Comparison of ENCODE assay signal across 12 cellular contexts in genomic region chr6:33613794-33614166, GRCh38. TPM values are rescaled to one million over a fixed set of nuclear protein-coding genes. Genes with fewer than 3 reads are reported as not detected.
A peak's percentile ranks its signal among the peaks of the same experiment; 100 is the strongest.
DNase-seq lines count a peak whose midpoint lies in the region; ATAC-seq, FAIRE-seq and TF ChIP-seq lines count a peak whose summit lies in the region.
"Had no signal": no experiment of that assay in that cellular context is flagged by ENCODE, and none has a peak within 500 bp of the region (broad histone marks: within the 10 kb centered on the region; RNA-seq: fewer than 3 reads in every experiment).

No MANE protein-coding gene starts in this region.

- H3K9me3 Mint-ChIP-seq in CD8-positive, alpha-beta T cell: no peaks in the 10 kb centered on the region
- H3K9me3 Mint-ChIP-seq: activated naive CD8-positive, alpha-beta T cell treated with anti-CD3 and anti-CD28 coated beads for 36 hours had no signal

- no peak for TF ChIP-seq RAD21 in H1 (IDR thresholded peaks at IDR 0.05 in 1 of 2, conservative IDR thresholded peaks at IDR 0.05 in 1 of 2; ENCODE audit: low read depth in 2 of 2, low read length in 2 of 2)

- H3K27ac ChIP-seq in BLaER1: no peak overlapping the region
- peak overlapping the region; percentile 29; the same call in 1 of the 2 replicates for H3K27ac ChIP-seq in Panc1 (ENCODE audit: low read length)
- no peak overlapping the region for H3K27ac ChIP-seq in H1 (ENCODE audit: low read depth, low read length)
- no peak overlapping the region for H3K27ac ChIP-seq in CD8-positive, alpha-beta T cell (ENCODE audit: low read depth, low read length)
- H3K27ac ChIP-seq in uterus: no peak overlapping the region

- no peak for TF ChIP-seq EP300 in H1 (IDR thresholded peaks at IDR 0.05; ENCODE audit: borderline replicate concordance in 1 of 2, low read depth in 2 of 2, low read length in 2 of 2)

- H3K4me1 ChIP-seq in BLaER1: peaks cover 68% of the 10 kb centered on the region
- peaks cover 30% of the 10 kb centered on the region for H3K4me1 ChIP-seq in Panc1 (ENCODE audit: control insufficient read depth, insufficient read depth, low read length)
- H3K4me1 ChIP-seq in H1 (replicated peaks in 1 of 4; ENCODE audit: control insufficient read depth in 3 of 4, insufficient read depth in 4 of 4, low read length in 3 of 4): peaks cover 6 to 25% (median 19%) of the 10 kb centered on the region in 4 experiments
- peaks cover 8% of the 10 kb centered on the region for H3K4me1 ChIP-seq in CD8-positive, alpha-beta T cell (ENCODE audit: insufficient read depth, low read length)
- peaks cover 6 to 16% of the 10 kb centered on the region in 2 donors for H3K4me1 ChIP-seq in uterus

- H3K56ac ChIP-seq in H1 (replicated peaks; ENCODE audit: insufficient read length, low read depth, low read length): no peak overlapping the region

- CTCF ChIA-PET in Panc1 (lab: Charles Lee): no interaction called here
- CTCF ChIA-PET in H1 (lab: Charles Lee; ENCODE audit: partially characterized antibody): interaction anchor here (0.5 to 4.7 kb wide), 7 partner anchors 10 to 155 kb away, joined by 3 to 28 read pairs (median 7); no protein-coding TSS in a partner anchor
- CTCF ChIA-PET in CD8-positive, alpha-beta T cell (lab: Charles Lee): interaction anchor here (0.9 to 2.1 kb wide), 3 partner anchors 16 to 27 kb away, joined by 3 to 9 read pairs (median 6); no protein-coding TSS in a partner anchor

- H3K79me2 ChIP-seq in H1 (ENCODE audit: control insufficient read depth in 1 of 2, insufficient read depth in 2 of 2, low read length in 2 of 2): no peaks in the 10 kb centered on the region

- POLR2A ChIA-PET in Panc1 (lab: Charles Lee): no interaction called here
- POLR2A ChIA-PET in H1 (lab: Charles Lee; ENCODE audit: partially characterized antibody): interaction anchor here (0.6 kb wide), 1 partner anchor 77 kb away, joined by 3 read pairs; no protein-coding TSS in a partner anchor
- POLR2A ChIA-PET in CD8-positive, alpha-beta T cell (lab: Charles Lee): no interaction called here

- H2BK12ac ChIP-seq in H1 (ENCODE audit: low read depth, low read length): peak overlapping the region; percentile 75; the same call in 1 of the 2 replicates

- H2BK120ac ChIP-seq in H1 (replicated peaks; ENCODE audit: low read depth, low read length): no peak overlapping the region

- no peak overlapping the region for H3K27ac Mint-ChIP-seq in CD8-positive, alpha-beta T cell
- H3K27ac Mint-ChIP-seq: activated naive CD8-positive, alpha-beta T cell treated with anti-CD3 and anti-CD28 coated beads for 36 hours had no signal

- H3K14ac ChIP-seq in H1 (ENCODE audit: insufficient read length): no peak overlapping the region

- no peak overlapping the region for H3K4me3 ChIP-seq in BLaER1
- H3K4me3 ChIP-seq in Panc1 (ENCODE audit: low read depth in 2 of 2, low read length in 2 of 2): no peak overlapping the region
- H3K4me3 ChIP-seq in H1 (ENCODE audit: extremely low read depth in 1 of 4, insufficient read depth in 2 of 4, low read depth in 3 of 4, low read length in 4 of 4): no peak overlapping the region
- H3K4me3 ChIP-seq in CD8-positive, alpha-beta T cell (ENCODE audit: low read depth, low read length): no peak overlapping the region
- H3K4me3 ChIP-seq in uterus: no peak overlapping the region

- no TSS peak for BruUV-seq in Panc1 (replicated peaks; lab: Mats Ljungman, UMichigan)

- intact Hi-C loops in Panc1 (cut with micrococcal nuclease; ENCODE audit: unreplicated experiment) (no loop called here), uterus (cut with DNase I; ENCODE audit: low total_unique reads) (no loop called here)
- intact Hi-C loops in CD8-positive, alpha-beta T cell (cut with DNase I, micrococcal nuclease): no loop called here

- no peak overlapping the region for H4K91ac ChIP-seq in H1 (replicated peaks; ENCODE audit: insufficient read length, low read length)

- WGBS in H1 (ENCODE audit: extremely low coverage in 1 of 2, insufficient coverage in 1 of 2, insufficient read length in 1 of 2, insufficient replicate concordance in 2 of 2, low coverage in 1 of 2, low lambda C conversion rate in 2 of 2, missing lambda C conversion rate in 1 of 2), 2 experiments: 93% methylated on average over 9 of the region's 10 CpGs; no CpG with 5 or more reads in 1 of the 2 experiments

- H2BK5ac ChIP-seq in H1 (ENCODE audit: low read depth, low read length): no peak overlapping the region

- peak overlapping the region; percentile 81; the same call in 1 of the 2 replicates for H2BK15ac ChIP-seq in H1 (ENCODE audit: low read length)

- ATAC-seq in Panc1 (peak; percentile 56), omental fat pad (ENCODE audit: low FRiP score) (peak; percentile 39), HG02623 (IDR thresholded peaks at IDR 0.05; ENCODE audit: unreplicated experiment) (no peak)
- ATAC-seq in CD8-positive, alpha-beta T cell: no peak

- H3K4ac ChIP-seq in H1 (replicated peaks; ENCODE audit: insufficient read length, low read depth, low read length): no peak overlapping the region

- no peaks in the 10 kb centered on the region for H3K36me3 ChIP-seq in BLaER1
- no peaks in the 10 kb centered on the region for H3K36me3 ChIP-seq in Panc1 (ENCODE audit: control insufficient read depth, insufficient read depth, low read length)
- no peaks in the 10 kb centered on the region for H3K36me3 ChIP-seq in H1 (ENCODE audit: control insufficient read depth in 2 of 4, insufficient read depth in 4 of 4, low read length in 3 of 4)
- H3K36me3 ChIP-seq in CD8-positive, alpha-beta T cell (ENCODE audit: insufficient read depth, low read length): no peaks in the 10 kb centered on the region
- no peaks in the 10 kb centered on the region for H3K36me3 ChIP-seq in uterus

- 0 out of 2 replicates have a peak overlapping the region, but pooled peaks have one; percentile 72 for H2BK20ac ChIP-seq in H1 (ENCODE audit: low read length)

- no peak overlapping the region for H3K18ac ChIP-seq in H1 (ENCODE audit: extremely low read depth, low read length)

- FAIRE-seq in H1 (lab: Jason Lieb, UNC): no peak
- FAIRE-seq: endometrium had no signal

- no peaks in the 10 kb centered on the region for H3K27me3 Mint-ChIP-seq in CD8-positive, alpha-beta T cell (ENCODE audit: low read depth)
- H3K27me3 Mint-ChIP-seq: activated naive CD8-positive, alpha-beta T cell treated with anti-CD3 and anti-CD28 coated beads for 36 hours had no signal

- DNase-seq in Panc1 (ENCODE audit: low read depth, low spot score) (no peak), H1 (ENCODE audit: low read depth in 1 of 2, low spot score in 2 of 2) (no peak), omental fat pad (ENCODE audit: low spot score) (no peak), NCI-H2029 (lab: John Stamatoyannopoulos, UW) (no peak), uterus (no peak)
- DNase-seq in CD8-positive, alpha-beta T cell: no peak
- DNase-seq: activated naive CD8-positive, alpha-beta T cell treated with anti-CD3 and anti-CD28 coated beads for 36 hours; NCI-H187 treated with DMSO at 0.1 percent for 48 hours; occipital lobe had no signal

- H3K9ac ChIP-seq in BLaER1 (0 out of 2 replicates have a peak overlapping the region, but pooled peaks have one; percentile 10), H1 (replicated peaks in 1 of 4; ENCODE audit: extremely low read depth in 1 of 4, low read depth in 3 of 4, low read length in 3 of 4) (no peak overlapping the region)

- H3K9me3 ChIP-seq in BLaER1 (peaks cover 5% of the 10 kb centered on the region; the same call in 1 of the 2 replicates), Panc1 (ENCODE audit: control insufficient read depth, insufficient read depth, low read depth, low read length) (no peaks in the 10 kb centered on the region), H1 (ENCODE audit: insufficient read depth in 2 of 2, low read depth in 1 of 2, low read length in 1 of 2) (0 out of 4 replicates have a peak, but pooled peaks cover 0 to 2% of the 10 kb centered on the region in 2 experiments), uterus (no peaks in the 10 kb centered on the region)
- H3K9me3 ChIP-seq in CD8-positive, alpha-beta T cell (ENCODE audit: low read length): no peaks in the 10 kb centered on the region

- TF ChIP-seq POLR2A in H1 (IDR thresholded peaks at IDR 0.05; ENCODE audit: control extremely low read depth in 1 of 2, low read depth in 2 of 2, low read length in 2 of 2) (no peak), uterus (IDR thresholded peaks at IDR 0.05) (no peak)

- TF ChIP-seq CTCF in Panc1 (IDR thresholded peaks at IDR 0.05) (no peak), H1 (IDR thresholded peaks at IDR 0.05; ENCODE audit: control extremely low read depth in 1 of 3, insufficient read depth in 1 of 3, low read depth in 1 of 3, low read length in 3 of 3) (no peak), omental fat pad (IDR thresholded peaks at IDR 0.05) (no peak), uterus (IDR thresholded peaks at IDR 0.05) (no peak)
- TF ChIP-seq CTCF in CD8-positive, alpha-beta T cell (IDR thresholded peaks at IDR 0.05): no peak

- no peak overlapping the region for H4K5ac ChIP-seq in H1 (ENCODE audit: insufficient read length, low read depth, low read length)

- H3K36me3 Mint-ChIP-seq in CD8-positive, alpha-beta T cell: no peaks in the 10 kb centered on the region
- H3K36me3 Mint-ChIP-seq: activated naive CD8-positive, alpha-beta T cell treated with anti-CD3 and anti-CD28 coated beads for 36 hours had no signal

- H3K79me1 ChIP-seq in H1 (ENCODE audit: low read depth, low read length): no peaks in the 10 kb centered on the region

- no peaks in the 10 kb centered on the region for H3K27me3 ChIP-seq in BLaER1
- no peaks in the 10 kb centered on the region for H3K27me3 ChIP-seq in Panc1 (ENCODE audit: control insufficient read depth, insufficient read depth, low read length)
- H3K27me3 ChIP-seq in H1 (replicated peaks in 1 of 4; ENCODE audit: control insufficient read depth in 3 of 4, extremely low read depth in 1 of 4, insufficient read depth in 3 of 4, low read length in 3 of 4): 0 out of 7 replicates have a peak, but pooled peaks cover 0 to 2% (median 0%) of the 10 kb centered on the region in 4 experiments
- no peaks in the 10 kb centered on the region for H3K27me3 ChIP-seq in CD8-positive, alpha-beta T cell (ENCODE audit: insufficient read depth, low read length)
- no peaks in the 10 kb centered on the region for H3K27me3 ChIP-seq in uterus

- no peak overlapping the region for H3K4me2 ChIP-seq in BLaER1
- H3K4me2 ChIP-seq in H1 (ENCODE audit: insufficient read depth in 1 of 2, low read depth in 2 of 2, low read length in 2 of 2): no peak overlapping the region

- no peak overlapping the region for H2AFZ ChIP-seq in H1 (ENCODE audit: low read length)

- in situ Hi-C loops in Panc1 (cut with HindIII; ENCODE audit: low pct_unique_long_range_greater_than_20kb, low sequenced_read_pairs): no loop called here

- peak overlapping the region; percentile 3 for H4K8ac ChIP-seq in H1 (ENCODE audit: extremely low read depth, insufficient read depth, low read length)

- no peaks in the 10 kb centered on the region; the same call in 1 of the 2 replicates for H3K23me2 ChIP-seq in H1 (ENCODE audit: low read depth, low read length)

- no peak overlapping the region for H3K23ac ChIP-seq in H1 (ENCODE audit: insufficient read length)

- no peak overlapping the region for H3K4me3 Mint-ChIP-seq in CD8-positive, alpha-beta T cell
- H3K4me3 Mint-ChIP-seq: activated naive CD8-positive, alpha-beta T cell treated with anti-CD3 and anti-CD28 coated beads for 36 hours had no signal

- H4K20me1 ChIP-seq in BLaER1: no peaks in the 10 kb centered on the region
- no peaks in the 10 kb centered on the region for H4K20me1 ChIP-seq in H1 (replicated peaks in 1 of 2; ENCODE audit: control insufficient read depth in 1 of 2, insufficient read depth in 2 of 2, low read length in 2 of 2)

- peaks cover 18% of the 10 kb centered on the region for H3K4me1 Mint-ChIP-seq in CD8-positive, alpha-beta T cell (ENCODE audit: low read depth)

- no peak overlapping the region for H2AK5ac ChIP-seq in H1 (ENCODE audit: low read depth, low read length)

RNA-seq across cellular contexts. Expression of gene ITPR3, which starts 7.3 kb away (rescaled TPM):
- total RNA-seq in Panc1 (2021; ENCODE audit: unreplicated experiment) (65.8 TPM), omental fat pad (10 to 100 TPM; 25.7 to 62.0 (median 35.9) TPM), uterus (10 to 100 TPM; 11.2 to 27.6 (median 16.1) TPM)
- 58.9 TPM for polyA plus RNA-seq in Panc1 (2012; ENCODE audit: insufficient read length)
- 44.9 and 45.7 TPM in 2 replicates for total RNA-seq in H1 (2021; fragmentation: NEBNext Ultra II Directional; extraction: Animal tissue kit (Norgen Biotek cat#: 25700))
- polyA plus RNA-seq in H1 (2011; rRNA removed): 29.1 and 37.2 TPM in 2 replicates
- polyA plus RNA-seq in H1 (2011; cell fraction: cytosol; rRNA removed): 22.7 TPM
- 157 TPM for polyA plus RNA-seq in H1 (2011; cell fraction: nucleus; rRNA removed)
- polyA plus RNA-seq in H1 (2012, experiment 1 of 2): 22.4 to 35.2 TPM (median 31.8 TPM) in 4 replicates
- 11.9 TPM for polyA plus RNA-seq in H1 (2012, experiment 2 of 2)
- 24.7 TPM for polyA plus RNA-seq in H1 (2013, experiment 1 of 2)
- 23.5 TPM for polyA plus RNA-seq in H1 (2013, experiment 2 of 2)
- 45.6 and 48.9 TPM in 2 replicates for polyA minus RNA-seq in H1 (2011; rRNA and poly(A)+ RNA removed)
- 23.7 TPM for polyA minus RNA-seq in H1 (2011; cell fraction: cytosol; rRNA and poly(A)+ RNA removed)
- 42.2 TPM for polyA minus RNA-seq in H1 (2011; cell fraction: nucleus; rRNA and poly(A)+ RNA removed)
- 10 to 100 TPM; 39.5 to 40.1 TPM for total RNA-seq in CD8-positive, alpha-beta T cell

RNA-seq across cellular contexts. Expression of gene BAK1, which starts 33.7 kb away (rescaled TPM):
- total RNA-seq in Panc1 (2021; ENCODE audit: unreplicated experiment) (31.5 TPM), omental fat pad (10 to 100 TPM in 3 of 4 donors, 1 to 10 TPM in 1; 6.9 to 22.7 (median 10.9) TPM), uterus (10 to 100 TPM in 2 of 4 donors, 1 to 10 TPM in 1, under 1 TPM in 1; 0.88 to 15.3 (median 6.1) TPM)
- 36.3 TPM for polyA plus RNA-seq in Panc1 (2012; ENCODE audit: insufficient read length)
- total RNA-seq in H1 (2021; fragmentation: NEBNext Ultra II Directional; extraction: Animal tissue kit (Norgen Biotek cat#: 25700)): 43.3 and 45.1 TPM in 2 replicates
- 43.4 and 51.4 TPM in 2 replicates for polyA plus RNA-seq in H1 (2011; rRNA removed)
- polyA plus RNA-seq in H1 (2011; cell fraction: cytosol; rRNA removed): 38.7 TPM
- polyA plus RNA-seq in H1 (2011; cell fraction: nucleus; rRNA removed): 33.2 TPM
- 25.3 to 42.8 TPM (median 38.6 TPM) in 4 replicates for polyA plus RNA-seq in H1 (2012, experiment 1 of 2)
- 50.1 TPM for polyA plus RNA-seq in H1 (2012, experiment 2 of 2)
- 19.1 TPM for polyA plus RNA-seq in H1 (2013, experiment 1 of 2)
- polyA plus RNA-seq in H1 (2013, experiment 2 of 2): 19.0 TPM
- 33.0 and 37.7 TPM in 2 replicates for polyA minus RNA-seq in H1 (2011; rRNA and poly(A)+ RNA removed)
- polyA minus RNA-seq in H1 (2011; cell fraction: cytosol; rRNA and poly(A)+ RNA removed): 27.4 TPM
- 15.8 TPM for polyA minus RNA-seq in H1 (2011; cell fraction: nucleus; rRNA and poly(A)+ RNA removed)
- 10 to 100 TPM; 44.8 to 46.5 TPM for total RNA-seq in CD8-positive, alpha-beta T cell

Comparison
In these comparisons a context has a peak if more than half of its experiments do, and no peak if none do; other contexts are left out.
1. ATAC-seq: peak in Panc1 (single experiment) and omental fat pad (single experiment); none in CD8-positive, alpha-beta T cell (single experiment) and HG02623 (single experiment).